Comparison of ENCODE assay signal across 1 cellular context in genomic region chr16:51151435-51151950, GRCh38.
A peak's percentile ranks its signal among the peaks of the same experiment; 100 is the strongest.
TF ChIP-seq lines count a peak whose summit lies in the region.

No MANE protein-coding gene starts in this region.

TF ChIP-seq in WTC11, 78 proteins besides CTCF, POLR2A, EP300 and RAD21 (continued from another document):
- TF ChIP-seq ATF2 (CRISPR knock-in tag; IDR thresholded peaks at IDR 0.05; ENCODE audit: borderline replicate concordance, low read depth) (no peak), GTF2I (CRISPR knock-in tag; conservative IDR thresholded peaks at IDR 0.05) (no peak), NFE2L1 (CRISPR knock-in tag; IDR thresholded peaks at IDR 0.05) (no peak), KAT7 (CRISPR knock-in tag; IDR thresholded peaks at IDR 0.05; ENCODE audit: borderline replicate concordance) (no peak), HMGXB4 (CRISPR knock-in tag; IDR thresholded peaks at IDR 0.05) (peak; percentile 69; the same call in 1 of the 2 replicates), PRDM15 (CRISPR knock-in tag; IDR thresholded peaks at IDR 0.05) (no peak), TP53 (CRISPR knock-in tag; IDR thresholded peaks at IDR 0.05) (no peak), USF2 (CRISPR knock-in tag; IDR thresholded peaks at IDR 0.05) (no peak), MAX (CRISPR knock-in tag; IDR thresholded peaks at IDR 0.05) (no peak), ESRRA (CRISPR knock-in tag; IDR thresholded peaks at IDR 0.05; ENCODE audit: borderline replicate concordance) (no peak), ZNF396 (CRISPR knock-in tag; IDR thresholded peaks at IDR 0.05; ENCODE audit: borderline replicate concordance) (no peak), ZNF232 (CRISPR knock-in tag; IDR thresholded peaks at IDR 0.05) (no peak), NFYB (CRISPR knock-in tag; conservative IDR thresholded peaks at IDR 0.05; ENCODE audit: low read depth) (0 out of 2 replicates have a peak, but pooled peaks have one; percentile 36), ELF4 (CRISPR knock-in tag; IDR thresholded peaks at IDR 0.05; ENCODE audit: low read depth) (0 out of 2 replicates have a peak, but pooled peaks have one; percentile 60), MXD4 (CRISPR knock-in tag; IDR thresholded peaks at IDR 0.05; ENCODE audit: borderline replicate concordance) (no peak), NFATC4 (CRISPR knock-in tag; IDR thresholded peaks at IDR 0.05) (no peak), E2F1 (CRISPR knock-in tag; IDR thresholded peaks at IDR 0.05) (no peak), SMAD4 (CRISPR knock-in tag; IDR thresholded peaks at IDR 0.05) (no peak), PRRX2 (CRISPR knock-in tag; IDR thresholded peaks at IDR 0.05) (no peak), ZNF423 (CRISPR knock-in tag; IDR thresholded peaks at IDR 0.05) (0 out of 2 replicates have a peak, but pooled peaks have one; percentile 20)
